Comparison of ENCODE assay signal across 28 cellular contexts in genomic region chr9:3433754-3434153, GRCh38.
"Had no signal": no experiment of that assay in that cellular context is flagged by ENCODE, and none has a peak within 500 bp of the region (broad histone marks: within the 10 kb centered on the region; RNA-seq: fewer than 3 reads in every experiment).

No MANE protein-coding gene starts in this region.

- H3K9me3 ChIP-seq: pancreas, prostate gland, spleen, suprapubic skin, testis, tibial artery, transverse colon, upper lobe of right lung, uterus had no signal

- H3K27ac ChIP-seq: neural progenitor cell, pancreas, prostate gland, skin epidermis, suprapubic skin, testis, tibial artery, transverse colon, upper lobe of right lung, uterus had no signal

- H3K4me3 Mint-ChIP-seq: naive thymus-derived CD4-positive, alpha-beta T cell; natural killer cell; nephron; neural progenitor cell; stimulated activated effector memory CD8-positive, alpha-beta T cell treated with anti-CD3 and anti-CD28 coated beads, Interleukin-12 subunit alpha, Interleukin-12 subunit beta, amount 100 ng/mL, for 72 hours; stimulated activated naive B cell treated with anti-CD40 and anti-IgM and Interleukin-4, amounts not matched to agents 10 μg/mL and 1 μg/mL and 100 μg/mL, for 72 hours; stimulated activated naive CD8-positive, alpha-beta T cell treated with anti-CD3 and anti-CD28 coated beads, Interleukin-15, amount 100 ng/mL, for 72 hours; type B pancreatic cell had no signal

- H3K4me3 ChIP-seq: neural progenitor cell, pancreas, prostate gland, skin epidermis, smooth muscle cell, spleen, suprapubic skin, testis, tibial artery, transverse colon, upper lobe of right lung, uterus had no signal

- H3K27me3 ChIP-seq: neural progenitor cell, pancreas, spleen, suprapubic skin, testis, tibial artery, transverse colon, upper lobe of right lung, uterus had no signal

- DNase-seq: naive thymus-derived CD4-positive, alpha-beta T cell; natural killer cell; nucleus accumbens; pancreas; right cardiac atrium; spleen; stimulated activated CD4-positive, alpha-beta T cell treated with anti-CD3 and anti-CD28 coated beads, Interleukin-12 subunit alpha, Interleukin-12 subunit beta, amount 100 ng/mL, for 4 hours; stimulated activated CD4-positive, alpha-beta T cell treated with anti-CD3 and anti-CD28 coated beads, Interleukin-2, amount 100 ng/mL, for 24 hours; stimulated activated CD4-positive, alpha-beta T cell treated with anti-CD3 and anti-CD28 coated beads, Interleukin-2, amount 100 ng/mL, for 48 hours; stimulated activated CD4-positive, alpha-beta T cell treated with anti-CD3 and anti-CD28 coated beads, Interleukin-4, amount 100 ng/mL, for 24 hours; stimulated activated naive B cell treated with anti-CD40 and anti-IgM and Interleukin-4, amounts not matched to agents 10 μg/mL and 1 μg/mL and 100 μg/mL, for 72 hours; stimulated activated naive CD8-positive, alpha-beta T cell treated with anti-CD3 and anti-CD28 coated beads, Interleukin-15, amount 100 ng/mL, for 72 hours; stimulated activated naive CD8-positive, alpha-beta T cell treated with anti-CD3 and anti-CD28 coated beads, Interleukin-15, Interleukin-2, amounts not matched to agents 100 U/mL and 50 U/mL, for 24 hours; substantia nigra; testis; tibial artery; transverse colon; upper lobe of right lung; uterus had no signal

- H3K36me3 ChIP-seq: neural progenitor cell, pancreas, prostate gland, spleen, suprapubic skin, tibial artery, transverse colon, upper lobe of right lung, uterus had no signal

- H3K9me3 Mint-ChIP-seq: natural killer cell; nephron; stimulated activated effector memory CD8-positive, alpha-beta T cell treated with anti-CD3 and anti-CD28 coated beads, Interleukin-12 subunit alpha, Interleukin-12 subunit beta, amount 100 ng/mL, for 72 hours; stimulated activated naive CD8-positive, alpha-beta T cell treated with anti-CD3 and anti-CD28 coated beads, Interleukin-15, amount 100 ng/mL, for 72 hours had no signal

- H3K36me3 Mint-ChIP-seq: natural killer cell had no signal

- H3K27me3 Mint-ChIP-seq: naive thymus-derived CD4-positive, alpha-beta T cell; stimulated activated naive B cell treated with anti-CD40 and anti-IgM and Interleukin-4, amounts not matched to agents 10 μg/mL and 1 μg/mL and 100 μg/mL, for 72 hours; stimulated activated naive CD8-positive, alpha-beta T cell treated with anti-CD3 and anti-CD28 coated beads, Interleukin-15, amount 100 ng/mL, for 72 hours; type B pancreatic cell had no signal

- H3K27ac Mint-ChIP-seq: natural killer cell; nephron; neural progenitor cell; stimulated activated effector memory CD8-positive, alpha-beta T cell treated with anti-CD3 and anti-CD28 coated beads, Interleukin-12 subunit alpha, Interleukin-12 subunit beta, amount 100 ng/mL, for 72 hours; stimulated activated naive B cell treated with anti-CD40 and anti-IgM and Interleukin-4, amounts not matched to agents 10 μg/mL and 1 μg/mL and 100 μg/mL, for 72 hours; stimulated activated naive CD8-positive, alpha-beta T cell treated with anti-CD3 and anti-CD28 coated beads, Interleukin-15, amount 100 ng/mL, for 72 hours; type B pancreatic cell had no signal

- ATAC-seq: natural killer cell; right cardiac atrium; sciatic nerve; stimulated activated effector memory CD8-positive, alpha-beta T cell treated with anti-CD3 and anti-CD28 coated beads, Interleukin-12 subunit alpha, Interleukin-12 subunit beta, amount 100 ng/mL, for 72 hours; stimulated activated naive B cell treated with anti-CD40 and anti-IgM and Interleukin-4, amounts not matched to agents 10 μg/mL and 1 μg/mL and 100 μg/mL, for 72 hours; stimulated activated naive CD8-positive, alpha-beta T cell treated with anti-CD3 and anti-CD28 coated beads, Interleukin-15, amount 100 ng/mL, for 72 hours; stimulated activated naive CD8-positive, alpha-beta T cell treated with anti-CD3 and anti-CD28 coated beads, Interleukin-15, Interleukin-2, amounts not matched to agents 100 U/mL and 50 U/mL, for 24 hours had no signal

- H3K4me1 ChIP-seq: neural progenitor cell, pancreas, prostate gland, testis, transverse colon had no signal

- H3K4me1 Mint-ChIP-seq: neural progenitor cell; stimulated activated effector memory CD8-positive, alpha-beta T cell treated with anti-CD3 and anti-CD28 coated beads, Interleukin-12 subunit alpha, Interleukin-12 subunit beta, amount 100 ng/mL, for 72 hours; stimulated activated naive B cell treated with anti-CD40 and anti-IgM and Interleukin-4, amounts not matched to agents 10 μg/mL and 1 μg/mL and 100 μg/mL, for 72 hours; stimulated activated naive CD8-positive, alpha-beta T cell treated with anti-CD3 and anti-CD28 coated beads, Interleukin-15, amount 100 ng/mL, for 72 hours had no signal
